20 cellular contexts compared by ENCODE assay signal in the genomic region with DNA sequence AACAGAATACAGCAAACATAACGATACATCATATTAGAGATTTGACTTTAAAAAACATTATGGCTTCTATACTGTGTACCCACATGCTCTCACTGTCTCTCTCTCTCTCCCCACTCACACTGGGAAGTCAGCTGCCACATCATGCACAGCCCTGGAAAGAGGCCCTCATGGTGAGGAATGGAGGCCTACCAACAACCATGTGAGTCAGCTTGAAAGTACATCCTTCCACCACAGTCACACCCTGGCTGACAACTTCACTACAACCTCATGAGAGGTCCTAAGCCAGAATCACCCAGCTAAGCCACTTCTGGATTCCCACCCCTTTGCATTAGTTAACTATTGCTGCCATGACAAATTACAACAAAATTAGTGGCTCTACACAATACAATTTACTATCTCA. TPM values are rescaled to one million over a fixed set of nuclear protein-coding genes. Genes with fewer than 3 reads are reported as not detected.
DNase-seq lines count a peak whose midpoint lies in the region; ATAC-seq and TF ChIP-seq lines count a peak whose summit lies in the region.
"Had no signal": no experiment of that assay in that cellular context is flagged by ENCODE, and none has a peak within 500 bp of the region (broad histone marks: within the 10 kb centered on the region; RNA-seq: fewer than 3 reads in every experiment).

No MANE protein-coding gene starts in this region.

- no peaks in the 10 kb centered on the region for H3K27me3 Mint-ChIP-seq in activated naive CD4-positive, alpha-beta T cell treated with anti-CD3 and anti-CD28 coated beads for 36 hours (ENCODE audit: low read depth)
- no peaks in the 10 kb centered on the region for H3K27me3 Mint-ChIP-seq in effector memory CD8-positive, alpha-beta T cell

- H3K9me3 Mint-ChIP-seq in activated naive CD4-positive, alpha-beta T cell treated with anti-CD3 and anti-CD28 coated beads for 36 hours: peaks cover 4% of the 10 kb centered on the region
- no peaks in the 10 kb centered on the region for H3K9me3 Mint-ChIP-seq in effector memory CD8-positive, alpha-beta T cell

- no peak overlapping the region for H3K4me3 Mint-ChIP-seq in activated naive CD4-positive, alpha-beta T cell treated with anti-CD3 and anti-CD28 coated beads for 36 hours
- H3K4me3 Mint-ChIP-seq in effector memory CD8-positive, alpha-beta T cell: no peak overlapping the region

- CTCF ChIA-PET in activated naive CD4-positive, alpha-beta T cell treated with anti-CD3 and anti-CD28 coated beads for 36 hours (lab: Charles Lee): interaction anchor here (1.4 kb wide), 1 partner anchor 10 kb away, joined by 4 read pairs; no protein-coding TSS in a partner anchor

- no peak overlapping the region for H3K27ac Mint-ChIP-seq in activated naive CD4-positive, alpha-beta T cell treated with anti-CD3 and anti-CD28 coated beads for 36 hours
- no peak overlapping the region for H3K27ac Mint-ChIP-seq in effector memory CD8-positive, alpha-beta T cell

- no peak for TF ChIP-seq CTCF in spleen (IDR thresholded peaks at IDR 0.05 in 8 of 11, conservative IDR thresholded peaks at IDR 0.05 in 3 of 11)

- H3K4me1 ChIP-seq in spleen: no peaks in the 10 kb centered on the region

- no peak for TF ChIP-seq POLR2A in spleen (IDR thresholded peaks at IDR 0.05)

- peak; percentile 96 for ATAC-seq in stimulated activated naive CD8-positive, alpha-beta T cell treated with anti-CD3 and anti-CD28 coated beads, Interleukin-15, Interleukin-2, amounts not matched to agents 100 U/mL and 50 U/mL, for 24 hours
- ATAC-seq in effector memory CD8-positive, alpha-beta T cell (replicated peaks): no peak

- peaks cover 12% of the 10 kb centered on the region for H3K36me3 Mint-ChIP-seq in activated naive CD4-positive, alpha-beta T cell treated with anti-CD3 and anti-CD28 coated beads for 36 hours (ENCODE audit: low read depth)
- no peaks in the 10 kb centered on the region for H3K36me3 Mint-ChIP-seq in effector memory CD8-positive, alpha-beta T cell (ENCODE audit: insufficient read depth)

- peaks cover 11% of the 10 kb centered on the region for H3K4me1 Mint-ChIP-seq in activated naive CD4-positive, alpha-beta T cell treated with anti-CD3 and anti-CD28 coated beads for 36 hours (ENCODE audit: low read depth)
- peaks cover 3 to 11% of the 10 kb centered on the region in 2 donors for H3K4me1 Mint-ChIP-seq in effector memory CD8-positive, alpha-beta T cell (ENCODE audit: low read depth in 2 of 2)

- 94 to 100% (median 97%) methylated on average over 1 of the region's 1 CpG for WGBS in spleen, 5 donors

- peak; percentile 34 for DNase-seq in activated naive CD4-positive, alpha-beta T cell treated with anti-CD3 and anti-CD28 coated beads for 36 hours
- no peak for DNase-seq in activated naive CD4-positive, alpha-beta T cell (lab: John Stamatoyannopoulos, UW)
- DNase-seq in MV-4-11 (lab: John Stamatoyannopoulos, UW) (peak; percentile 6), epithelial cell of prostate (ENCODE audit: low read depth, low spot score) (peak; percentile 36), substantia nigra (lab: John Stamatoyannopoulos, UW) (no peak), spleen (no peak)
- DNase-seq in stimulated activated naive CD8-positive, alpha-beta T cell treated with anti-CD3 and anti-CD28 coated beads, Interleukin-15, Interleukin-2, amounts not matched to agents 100 U/mL and 50 U/mL, for 24 hours: no peak
- DNase-seq in effector memory CD8-positive, alpha-beta T cell: no peak
- DNase-seq: activated CD4-positive, alpha-beta T cell treated with anti-CD3 and anti-CD28 coated beads for 4 hours; activated naive CD4-positive, alpha-beta T cell treated with anti-CD3 and anti-CD28 coated beads, Interleukin-2, amount 50 U/mL, for 16 hours; Karpas-422; mesendoderm; NCI-H1694; NCI-H524 treated with DMSO at 0.1 percent for 48 hours; ovary; trophoblast cell had no signal

- no peaks in the 10 kb centered on the region for H3K27me3 ChIP-seq in spleen (replicated peaks in 1 of 7)
- H3K27me3 ChIP-seq: ovary had no signal

- no peak overlapping the region for H3K4me3 ChIP-seq in spleen
- H3K4me3 ChIP-seq: ovary, smooth muscle cell had no signal

- peak overlapping the region; percentile 65 for H3K27ac ChIP-seq in epithelial cell of prostate
- no peak overlapping the region for H3K27ac ChIP-seq in substantia nigra (ENCODE audit: low read depth, low read length, poor library complexity, severe bottlenecking)
- no peak overlapping the region for H3K27ac ChIP-seq in spleen
- H3K27ac ChIP-seq: ovary, RWPE1 had no signal

- peaks cover 0 to 25% (median 2%) of the 10 kb centered on the region in 6 donors for H3K36me3 ChIP-seq in spleen
- H3K36me3 ChIP-seq: ovary had no signal

- intact Hi-C loops in activated naive CD4-positive, alpha-beta T cell treated with anti-CD3 and anti-CD28 coated beads for 36 hours (cut with micrococcal nuclease): no loop called here
- intact Hi-C loops in spleen (cut with DNase I; ENCODE audit: low total_unique reads): no loop called here

- H3K9me3 ChIP-seq in spleen: peaks cover 0 to 11% (median 0%) of the 10 kb centered on the region in 8 donors
- H3K9me3 ChIP-seq: ovary had no signal

RNA-seq across cellular contexts. Expression of a gene that starts 23.3 kb away (rescaled TPM):
- total RNA-seq in activated naive CD4-positive, alpha-beta T cell treated with anti-CD3 and anti-CD28 coated beads for 36 hours: not detected
- total RNA-seq in spleen: 1 to 10 TPM in 1 of 7 donors, under 1 TPM in 3, not detected in 3; 0.11 to 2.7 (median 0.46) TPM
- polyA plus RNA-seq in spleen: under 1 TPM in 2 of 3 donors, not detected in 1; 0.03 to 0.54 TPM
- total RNA-seq: ovary; smooth muscle cell; T-helper 1 cell treated with Interleukin-12 subunit alpha and Interleukin-12 subunit beta and Interleukin-4 antibody, amounts not matched to agents 30 ng/mL and 1 ng/mL, for 36 hours had no signal
- polyA plus RNA-seq: esophagus, ovary had no signal

Comparison
In these comparisons a context has a peak if more than half of its experiments do, and no peak if none do; other contexts are left out.
1. DNase-seq: peak in activated naive CD4-positive, alpha-beta T cell treated with anti-CD3 and anti-CD28 coated beads for 36 hours (single experiment), MV-4-11 (single experiment) and epithelial cell of prostate (single experiment); none in activated naive CD4-positive, alpha-beta T cell (0 of 4), stimulated activated naive CD8-positive, alpha-beta T cell treated with anti-CD3 and anti-CD28 coated beads, Interleukin-15, Interleukin-2, amounts not matched to agents 100 U/mL and 50 U/mL, for 24 hours (single experiment), substantia nigra (0 of 49), effector memory CD8-positive, alpha-beta T cell (0 of 3) and spleen (single experiment).